In the genomic region with DNA sequence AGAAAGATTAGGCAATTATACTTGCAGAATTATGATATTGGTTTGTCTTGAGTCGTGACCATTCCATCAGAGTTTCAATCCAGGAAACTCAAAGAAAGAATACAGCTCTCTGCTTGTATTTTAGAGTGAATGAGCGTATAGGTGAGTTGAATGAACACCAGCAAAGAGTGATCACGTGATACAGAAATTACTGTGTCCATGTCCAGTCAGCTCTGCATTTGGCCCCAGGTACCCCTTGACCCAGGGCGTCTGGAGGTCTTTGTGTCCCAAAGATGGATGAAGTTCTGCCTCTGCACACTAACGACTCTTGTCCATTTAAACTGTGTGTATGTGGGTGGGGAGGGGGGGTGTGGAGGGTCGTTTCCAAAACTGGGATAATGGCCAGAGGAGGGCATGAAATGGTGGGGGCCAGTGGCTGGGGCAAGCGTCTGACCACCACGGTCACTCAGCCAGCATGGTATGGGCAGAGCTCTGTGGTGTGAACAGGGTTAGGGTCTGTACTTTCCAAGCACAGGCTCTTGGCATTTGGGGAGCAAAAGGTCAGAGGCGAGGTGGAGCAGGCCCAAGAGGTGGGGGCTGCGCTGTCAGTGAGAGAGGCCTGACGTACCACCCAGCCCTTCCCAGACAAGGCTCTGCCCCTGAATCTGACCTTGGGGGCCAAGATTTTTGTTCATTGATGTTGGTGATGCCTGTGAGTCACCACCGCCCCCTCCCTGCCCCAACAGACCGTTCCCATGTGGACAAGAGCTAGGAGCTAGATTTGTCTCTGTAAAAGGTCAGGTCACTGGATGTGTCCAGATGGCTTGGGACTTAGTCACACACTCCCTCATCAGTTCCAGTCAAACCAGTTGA, we compare ENCODE assay signal across 8 cellular contexts. TPM values are rescaled to one million over a fixed set of nuclear protein-coding genes. Genes with fewer than 3 reads are reported as not detected.
DNase-seq lines count a peak whose midpoint lies in the region; ATAC-seq and TF ChIP-seq lines count a peak whose summit lies in the region.

No MANE protein-coding gene starts in this region.

- peak overlapping the region; percentile 53 for H3K4me3 Mint-ChIP-seq in Calu3 (ENCODE audit: low read depth, unreplicated experiment)

- CTCF ChIA-PET in Calu3 (lab: Charles Lee) (interaction anchor here (0.7 to 3.9 kb wide), 2 partner anchors 44 to 102 kb away, joined by 3 to 30 read pairs; no protein-coding TSS in a partner anchor), GM10248 (lab: Yijun Ruan, JAX) (interaction anchor here (1.4 kb wide), 1 partner anchor 101 kb away, joined by 3 read pairs; no protein-coding TSS in a partner anchor)

- H3K36me3 ChIP-seq in SJSA1 (peaks cover 9% of the 10 kb centered on the region; the same call in 1 of the 2 replicates), mucosa of descending colon (ENCODE audit: low read depth) (no peaks in the 10 kb centered on the region)

- H3K4me1 ChIP-seq in SJSA1 (replicated peaks) (peaks cover 28% of the 10 kb centered on the region), mucosa of descending colon (ENCODE audit: low read depth) (peaks cover 31% of the 10 kb centered on the region)

- no peak overlapping the region for H3K27ac ChIP-seq in SJSA1

- ATAC-seq in mucosa of descending colon: no peak

- peak overlapping the region; percentile 47 for H3K27ac Mint-ChIP-seq in Calu3 (ENCODE audit: unreplicated experiment)

- no peaks in the 10 kb centered on the region for H3K27me3 Mint-ChIP-seq in Calu3 (ENCODE audit: unreplicated experiment)

- H3K4me3 ChIP-seq in SJSA1 (no peak overlapping the region; the same call in 1 of the 2 replicates), fibroblast of mammary gland (ENCODE audit: control insufficient read depth, low read depth, low read length) (peak overlapping the region; percentile 41), mucosa of descending colon (no peak overlapping the region)

- no TSS peak for BruUV-seq in Calu3 (replicated peaks; lab: Mats Ljungman, UMichigan)

- intact Hi-C loops in Calu3 (cut with micrococcal nuclease; ENCODE audit: unreplicated experiment): loop anchor here (5.0 kb wide), 1 partner anchor 159 kb away; no protein-coding TSS in a partner anchor
- intact Hi-C loops in mucosa of descending colon (cut with DNase I, micrococcal nuclease): loop anchor here (5.0 to 10.0 kb wide), 2 partner anchors 104 to 106 kb away; no protein-coding TSS in a partner anchor

- H3K4me1 Mint-ChIP-seq in Calu3 (ENCODE audit: low read depth, unreplicated experiment): peaks cover 34% of the 10 kb centered on the region

- TF ChIP-seq CTCF in Calu3 (IDR thresholded peaks at IDR 0.05; ENCODE audit: unreplicated experiment): no peak
- no peak for TF ChIP-seq CTCF in fibroblast of mammary gland (conservative IDR thresholded peaks at IDR 0.05; ENCODE audit: control insufficient read depth, insufficient read depth, low read depth, low read length)
- TF ChIP-seq CTCF in GM10248 (IDR thresholded peaks at IDR 0.05; ENCODE audit: control extremely low read depth, extremely low read depth, low read depth, missing control alignments): no peak
- TF ChIP-seq CTCF in mucosa of descending colon (IDR thresholded peaks at IDR 0.05): no peak

- H3K9me3 Mint-ChIP-seq in Calu3 (ENCODE audit: low read depth, unreplicated experiment): peaks cover 2% of the 10 kb centered on the region

- DNase-seq in Calu3: peak; percentile 42
- peak; percentile 23 to 55 for DNase-seq in SJSA1 (ENCODE audit: low read depth in 1 of 2, low spot score in 2 of 2)
- DNase-seq in fibroblast of mammary gland (ENCODE audit: low read depth): peak; percentile 97
- DNase-seq in pulmonary artery endothelial cell (ENCODE audit: low read depth, low spot score): peak; percentile 51
- no peak for DNase-seq in GM10248 (ENCODE audit: extremely low spot score)
- no peak for DNase-seq in NCI-H345 treated with DMSO at 0.1 percent for 48 hours (lab: John Stamatoyannopoulos, UW; ENCODE audit: unreplicated experiment)
- no peak for DNase-seq in mucosa of descending colon
- DNase-seq in iPS-NIHi7 (ENCODE audit: extremely low spot score): no peak

- POLR2A ChIA-PET in GM10248 (lab: Yijun Ruan, JAX): no interaction called here

- H3K9me3 ChIP-seq in SJSA1 (replicated peaks) (0 out of 2 replicates have a peak, but pooled peaks cover 5% of the 10 kb centered on the region), mucosa of descending colon (no peaks in the 10 kb centered on the region)

- H3K36me3 Mint-ChIP-seq in Calu3 (ENCODE audit: insufficient read depth, unreplicated experiment): peaks cover 12% of the 10 kb centered on the region

- H3K27me3 ChIP-seq in SJSA1 (replicated peaks): no peaks in the 10 kb centered on the region; the same call in 1 of the 2 replicates

RNA-seq across cellular contexts. Expression of gene PTPRE, which starts 1.4 kb away (rescaled TPM):
- total RNA-seq in Calu3 (2022) (5.9 and 7.6 TPM in 2 replicates), pulmonary artery endothelial cell (43.3 and 48.0 TPM in 2 replicates), mucosa of descending colon (10 to 100 TPM; 28.8 to 33.6 (median 32.5) TPM)
- total RNA-seq in SJSA1 (2014; rRNA removed; shearing (Covaris generic)): 1.0 and 1.5 TPM in 2 replicates

RNA-seq across cellular contexts. Expression of gene CLRN3, which starts 15.6 kb away (rescaled TPM):
- 0.52 and 0.76 TPM in 2 replicates for total RNA-seq in Calu3 (2022)
- not detected in 2 replicates for total RNA-seq in SJSA1 (2014; rRNA removed; shearing (Covaris generic))
- total RNA-seq in pulmonary artery endothelial cell: 0.11 TPM in 1 of 2 replicates, not detected in the other
- 100 to 1,000 TPM in 2 of 3 donors, 10 to 100 TPM in 1; 62.3 to 176 (median 121) TPM for total RNA-seq in mucosa of descending colon

Comparison
In these comparisons a context has a peak if more than half of its experiments do, and no peak if none do; other contexts are left out.
1. DNase-seq: peak in Calu3 (single experiment), SJSA1 (2 of 2), fibroblast of mammary gland (single experiment) and pulmonary artery endothelial cell (single experiment); none in GM10248 (single experiment), NCI-H345 treated with DMSO at 0.1 percent for 48 hours (single experiment), mucosa of descending colon (0 of 3) and iPS-NIHi7 (single experiment).
2. RNA of gene CLRN3, which starts 15.6 kb away (total RNA-seq): 62.3 to 176 TPM in mucosa of descending colon; 0.52 to 0.76 TPM in Calu3, not detected in SJSA1 and 0.11 TPM in pulmonary artery endothelial cell; every median in the first group is over 10 times any median in the second.